ENCODE assay signal across 1 cellular context in the genomic region with DNA sequence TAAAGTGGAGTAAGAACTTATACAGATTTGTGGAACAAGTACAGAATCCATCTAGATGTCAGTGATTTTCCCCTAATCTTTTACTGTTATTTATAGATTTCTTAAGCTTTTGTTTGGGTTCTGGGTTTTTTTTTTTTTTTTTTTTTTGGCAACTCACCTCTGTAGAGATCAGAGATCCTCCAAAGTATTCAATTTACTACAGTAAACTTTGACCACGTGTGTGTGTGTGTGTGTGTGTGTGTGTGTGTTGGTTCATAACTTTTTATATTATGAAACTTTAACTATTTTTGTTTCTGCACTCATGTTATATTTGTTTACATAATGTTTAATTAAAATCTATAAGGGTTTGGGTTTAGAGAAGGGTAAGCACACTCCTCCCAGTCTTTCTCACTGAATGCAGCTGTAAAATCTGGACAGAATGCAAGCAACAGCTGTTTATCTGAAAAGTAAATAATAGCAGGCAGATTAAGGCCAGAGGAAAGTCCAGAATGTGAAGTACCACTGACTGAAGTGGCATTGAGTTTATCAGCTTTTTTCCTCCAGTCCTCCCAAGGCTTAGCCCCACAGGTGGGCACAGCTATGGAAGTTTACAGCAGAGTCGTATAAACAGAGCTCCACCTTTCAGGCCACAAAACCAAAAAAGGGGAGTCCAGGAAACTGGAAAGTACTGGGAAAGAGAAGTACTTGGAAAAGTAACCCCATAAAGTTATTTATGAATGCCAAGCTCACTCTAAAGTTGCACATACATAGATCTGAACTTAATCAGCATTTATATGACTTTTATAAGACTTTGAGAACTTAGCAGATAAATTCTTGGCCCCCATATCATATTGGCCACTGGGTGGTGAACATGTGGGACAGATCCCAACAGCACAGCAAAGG.
TF ChIP-seq lines count a peak whose summit lies in the region.

No MANE protein-coding gene starts in this region.

TF ChIP-seq in K562, 482 proteins besides CTCF, POLR2A, EP300 and RAD21 (continued from another document and continues in another):
- no peak for TF ChIP-seq ZNF445 (CRISPR knock-in tag; IDR thresholded peaks at IDR 0.05; ENCODE audit: low read depth)
- peak; percentile 51 for TF ChIP-seq TCF3 (CRISPR knock-in tag; IDR thresholded peaks at IDR 0.05)
- no peak for TF ChIP-seq THRAP3 (IDR thresholded peaks at IDR 0.05; ENCODE audit: borderline replicate concordance)
- no peak for TF ChIP-seq NR2C1 (IDR thresholded peaks at IDR 0.05)
- no peak for TF ChIP-seq NR2C1 (tag; IDR thresholded peaks at IDR 0.05)
- TF ChIP-seq, protein P1, sequence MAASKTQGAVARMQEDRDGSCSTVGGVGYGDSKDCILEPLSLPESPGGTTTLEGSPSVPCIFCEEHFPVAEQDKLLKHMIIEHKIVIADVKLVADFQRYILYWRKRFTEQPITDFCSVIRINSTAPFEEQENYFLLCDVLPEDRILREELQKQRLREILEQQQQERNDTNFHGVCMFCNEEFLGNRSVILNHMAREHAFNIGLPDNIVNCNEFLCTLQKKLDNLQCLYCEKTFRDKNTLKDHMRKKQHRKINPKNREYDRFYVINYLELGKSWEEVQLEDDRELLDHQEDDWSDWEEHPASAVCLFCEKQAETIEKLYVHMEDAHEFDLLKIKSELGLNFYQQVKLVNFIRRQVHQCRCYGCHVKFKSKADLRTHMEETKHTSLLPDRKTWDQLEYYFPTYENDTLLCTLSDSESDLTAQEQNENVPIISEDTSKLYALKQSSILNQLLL (CRISPR knock-in tag; IDR thresholded peaks at IDR 0.05; ENCODE audit: borderline replicate concordance) = no peak
- no peak for TF ChIP-seq MYNN (IDR thresholded peaks at IDR 0.05)
- no peak for TF ChIP-seq MYNN (CRISPR knock-in tag; IDR thresholded peaks at IDR 0.05)
- TF ChIP-seq, protein P2, sequence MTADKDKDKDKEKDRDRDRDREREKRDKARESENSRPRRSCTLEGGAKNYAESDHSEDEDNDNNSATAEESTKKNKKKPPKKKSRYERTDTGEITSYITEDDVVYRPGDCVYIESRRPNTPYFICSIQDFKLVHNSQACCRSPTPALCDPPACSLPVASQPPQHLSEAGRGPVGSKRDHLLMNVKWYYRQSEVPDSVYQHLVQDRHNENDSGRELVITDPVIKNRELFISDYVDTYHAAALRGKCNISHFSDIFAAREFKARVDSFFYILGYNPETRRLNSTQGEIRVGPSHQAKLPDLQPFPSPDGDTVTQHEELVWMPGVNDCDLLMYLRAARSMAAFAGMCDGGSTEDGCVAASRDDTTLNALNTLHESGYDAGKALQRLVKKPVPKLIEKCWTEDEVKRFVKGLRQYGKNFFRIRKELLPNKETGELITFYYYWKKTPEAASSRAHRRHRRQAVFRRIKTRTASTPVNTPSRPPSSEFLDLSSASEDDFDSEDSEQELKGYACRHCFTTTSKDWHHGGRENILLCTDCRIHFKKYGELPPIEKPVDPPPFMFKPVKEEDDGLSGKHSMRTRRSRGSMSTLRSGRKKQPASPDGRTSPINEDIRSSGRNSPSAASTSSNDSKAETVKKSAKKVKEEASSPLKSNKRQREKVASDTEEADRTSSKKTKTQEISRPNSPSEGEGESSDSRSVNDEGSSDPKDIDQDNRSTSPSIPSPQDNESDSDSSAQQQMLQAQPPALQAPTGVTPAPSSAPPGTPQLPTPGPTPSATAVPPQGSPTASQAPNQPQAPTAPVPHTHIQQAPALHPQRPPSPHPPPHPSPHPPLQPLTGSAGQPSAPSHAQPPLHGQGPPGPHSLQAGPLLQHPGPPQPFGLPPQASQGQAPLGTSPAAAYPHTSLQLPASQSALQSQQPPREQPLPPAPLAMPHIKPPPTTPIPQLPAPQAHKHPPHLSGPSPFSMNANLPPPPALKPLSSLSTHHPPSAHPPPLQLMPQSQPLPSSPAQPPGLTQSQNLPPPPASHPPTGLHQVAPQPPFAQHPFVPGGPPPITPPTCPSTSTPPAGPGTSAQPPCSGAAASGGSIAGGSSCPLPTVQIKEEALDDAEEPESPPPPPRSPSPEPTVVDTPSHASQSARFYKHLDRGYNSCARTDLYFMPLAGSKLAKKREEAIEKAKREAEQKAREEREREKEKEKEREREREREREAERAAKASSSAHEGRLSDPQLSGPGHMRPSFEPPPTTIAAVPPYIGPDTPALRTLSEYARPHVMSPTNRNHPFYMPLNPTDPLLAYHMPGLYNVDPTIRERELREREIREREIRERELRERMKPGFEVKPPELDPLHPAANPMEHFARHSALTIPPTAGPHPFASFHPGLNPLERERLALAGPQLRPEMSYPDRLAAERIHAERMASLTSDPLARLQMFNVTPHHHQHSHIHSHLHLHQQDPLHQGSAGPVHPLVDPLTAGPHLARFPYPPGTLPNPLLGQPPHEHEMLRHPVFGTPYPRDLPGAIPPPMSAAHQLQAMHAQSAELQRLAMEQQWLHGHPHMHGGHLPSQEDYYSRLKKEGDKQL (CRISPR knock-in tag; IDR thresholded peaks at IDR 0.05; ENCODE audit: borderline replicate concordance) = no peak
- no peak for TF ChIP-seq NCOA6 (IDR thresholded peaks at IDR 0.05)
- no peak for TF ChIP-seq STAT5B (CRISPR knock-in tag; IDR thresholded peaks at IDR 0.05)
- no peak for TF ChIP-seq TCF7 (IDR thresholded peaks at IDR 0.05; ENCODE audit: borderline replicate concordance)
- peak; percentile 49 for TF ChIP-seq ARID1B (IDR thresholded peaks at IDR 0.05)
- peak in 1 of 2 experiments; percentile 68; a peak in 1 of 4 replicates for TF ChIP-seq RCOR1 (IDR thresholded peaks at IDR 0.05; ENCODE audit: borderline replicate concordance in 1 of 2, low read depth in 2 of 2, low read length in 2 of 2)
- TF ChIP-seq SIRT6 (IDR thresholded peaks at IDR 0.05; ENCODE audit: low read depth, low read length) = no peak
- TF ChIP-seq DPF2 (IDR thresholded peaks at IDR 0.05) = 0 out of 2 replicates have a peak, but pooled peaks have one; percentile 19
- TF ChIP-seq ZNF695 (CRISPR knock-in tag; IDR thresholded peaks at IDR 0.05) = no peak
- TF ChIP-seq TAL1 (IDR thresholded peaks at IDR 0.05) = peak; percentile 55
- TF ChIP-seq ZC3H8 (IDR thresholded peaks at IDR 0.05) = no peak
- no peak for TF ChIP-seq ZNF174 (CRISPR knock-in tag; IDR thresholded peaks at IDR 0.05)
- TF ChIP-seq ZNF561 (CRISPR knock-in tag; conservative IDR thresholded peaks at IDR 0.05) = no peak
- no peak for TF ChIP-seq BMI1 (IDR thresholded peaks at IDR 0.05; ENCODE audit: low read length)
- no peak for TF ChIP-seq SP2 (IDR thresholded peaks at IDR 0.05; ENCODE audit: extremely low read depth, low read depth, low read length, poor library complexity, severe bottlenecking)
- TF ChIP-seq, protein P3, sequence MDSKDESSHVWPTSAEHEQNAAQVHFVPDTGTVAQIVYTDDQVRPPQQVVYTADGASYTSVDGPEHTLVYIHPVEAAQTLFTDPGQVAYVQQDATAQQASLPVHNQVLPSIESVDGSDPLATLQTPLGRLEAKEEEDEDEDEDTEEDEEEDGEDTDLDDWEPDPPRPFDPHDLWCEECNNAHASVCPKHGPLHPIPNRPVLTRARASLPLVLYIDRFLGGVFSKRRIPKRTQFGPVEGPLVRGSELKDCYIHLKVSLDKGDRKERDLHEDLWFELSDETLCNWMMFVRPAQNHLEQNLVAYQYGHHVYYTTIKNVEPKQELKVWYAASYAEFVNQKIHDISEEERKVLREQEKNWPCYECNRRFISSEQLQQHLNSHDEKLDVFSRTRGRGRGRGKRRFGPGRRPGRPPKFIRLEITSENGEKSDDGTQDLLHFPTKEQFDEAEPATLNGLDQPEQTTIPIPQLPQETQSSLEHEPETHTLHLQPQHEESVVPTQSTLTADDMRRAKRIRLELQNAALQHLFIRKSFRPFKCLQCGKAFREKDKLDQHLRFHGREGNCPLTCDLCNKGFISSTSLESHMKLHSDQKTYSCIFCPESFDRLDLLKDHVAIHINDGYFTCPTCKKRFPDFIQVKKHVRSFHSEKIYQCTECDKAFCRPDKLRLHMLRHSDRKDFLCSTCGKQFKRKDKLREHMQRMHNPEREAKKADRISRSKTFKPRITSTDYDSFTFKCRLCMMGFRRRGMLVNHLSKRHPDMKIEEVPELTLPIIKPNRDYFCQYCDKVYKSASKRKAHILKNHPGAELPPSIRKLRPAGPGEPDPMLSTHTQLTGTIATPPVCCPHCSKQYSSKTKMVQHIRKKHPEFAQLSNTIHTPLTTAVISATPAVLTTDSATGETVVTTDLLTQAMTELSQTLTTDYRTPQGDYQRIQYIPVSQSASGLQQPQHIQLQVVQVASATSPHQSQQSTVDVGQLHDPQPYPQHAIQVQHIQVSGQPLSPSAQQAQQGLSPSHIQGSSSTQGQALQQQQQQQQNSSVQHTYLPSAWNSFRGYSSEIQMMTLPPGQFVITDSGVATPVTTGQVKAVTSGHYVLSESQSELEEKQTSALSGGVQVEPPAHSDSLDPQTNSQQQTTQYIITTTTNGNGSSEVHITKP (IDR thresholded peaks at IDR 0.05; ENCODE audit: partially characterized antibody) = peak; percentile 91
- no peak for TF ChIP-seq YY1 (IDR thresholded peaks at IDR 0.05; ENCODE audit: borderline replicate concordance in 1 of 3, control insufficient read depth in 1 of 3, extremely low read depth in 1 of 3, insufficient read depth in 3 of 3, insufficient read length in 1 of 3, insufficient replicate concordance in 2 of 3, low read depth in 1 of 3, low read length in 2 of 3)
- TF ChIP-seq PML (IDR thresholded peaks at IDR 0.05; ENCODE audit: low read length) = no peak
- TF ChIP-seq CBX5 (IDR thresholded peaks at IDR 0.05; ENCODE audit: borderline replicate concordance, low read depth) = no peak
- TF ChIP-seq GTF2F1 (IDR thresholded peaks at IDR 0.05; ENCODE audit: low read depth, low read length) = no peak
- no peak for TF ChIP-seq ZNF583 (CRISPR knock-in tag; IDR thresholded peaks at IDR 0.05)
- TF ChIP-seq KDM1A (IDR thresholded peaks at IDR 0.05) = peak; percentile 67 to 69; a peak in 3 of 4 replicates
- TF ChIP-seq, protein P4, sequence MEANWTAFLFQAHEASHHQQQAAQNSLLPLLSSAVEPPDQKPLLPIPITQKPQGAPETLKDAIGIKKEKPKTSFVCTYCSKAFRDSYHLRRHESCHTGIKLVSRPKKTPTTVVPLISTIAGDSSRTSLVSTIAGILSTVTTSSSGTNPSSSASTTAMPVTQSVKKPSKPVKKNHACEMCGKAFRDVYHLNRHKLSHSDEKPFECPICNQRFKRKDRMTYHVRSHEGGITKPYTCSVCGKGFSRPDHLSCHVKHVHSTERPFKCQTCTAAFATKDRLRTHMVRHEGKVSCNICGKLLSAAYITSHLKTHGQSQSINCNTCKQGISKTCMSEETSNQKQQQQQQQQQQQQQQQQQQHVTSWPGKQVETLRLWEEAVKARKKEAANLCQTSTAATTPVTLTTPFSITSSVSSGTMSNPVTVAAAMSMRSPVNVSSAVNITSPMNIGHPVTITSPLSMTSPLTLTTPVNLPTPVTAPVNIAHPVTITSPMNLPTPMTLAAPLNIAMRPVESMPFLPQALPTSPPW (CRISPR knock-in tag; IDR thresholded peaks at IDR 0.05) = no peak
- no peak for TF ChIP-seq ILK (tag; IDR thresholded peaks at IDR 0.05; ENCODE audit: borderline replicate concordance, low read depth)
- TF ChIP-seq CBFA2T3 (IDR thresholded peaks at IDR 0.05) = peak; percentile 70; the same call in 1 of the 2 replicates
- TF ChIP-seq SETDB1 (IDR thresholded peaks at IDR 0.05; ENCODE audit: low read length) = no peak
- TF ChIP-seq HDAC1 (IDR thresholded peaks at IDR 0.05) = 0 out of 4 replicates have a peak, but pooled peaks of 1 of the 2 experiments have one; percentile 19
- TF ChIP-seq NR1H2 (CRISPR knock-in tag; IDR thresholded peaks at IDR 0.05) = no peak
- no peak for TF ChIP-seq ZNF408 (CRISPR knock-in tag; IDR thresholded peaks at IDR 0.05; ENCODE audit: low read depth)
- no peak for TF ChIP-seq HIVEP1 (CRISPR knock-in tag; IDR thresholded peaks at IDR 0.05)
- TF ChIP-seq, protein P5, sequence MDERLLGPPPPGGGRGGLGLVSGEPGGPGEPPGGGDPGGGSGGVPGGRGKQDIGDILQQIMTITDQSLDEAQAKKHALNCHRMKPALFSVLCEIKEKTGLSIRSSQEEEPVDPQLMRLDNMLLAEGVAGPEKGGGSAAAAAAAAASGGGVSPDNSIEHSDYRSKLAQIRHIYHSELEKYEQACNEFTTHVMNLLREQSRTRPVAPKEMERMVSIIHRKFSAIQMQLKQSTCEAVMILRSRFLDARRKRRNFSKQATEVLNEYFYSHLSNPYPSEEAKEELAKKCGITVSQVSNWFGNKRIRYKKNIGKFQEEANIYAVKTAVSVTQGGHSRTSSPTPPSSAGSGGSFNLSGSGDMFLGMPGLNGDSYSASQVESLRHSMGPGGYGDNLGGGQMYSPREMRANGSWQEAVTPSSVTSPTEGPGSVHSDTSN (CRISPR knock-in tag; IDR thresholded peaks at IDR 0.05; ENCODE audit: low read depth) = no peak
- TF ChIP-seq, protein P5 (tag; conservative IDR thresholded peaks at IDR 0.05; ENCODE audit: low read depth) = no peak
- no peak for TF ChIP-seq FOXM1 (IDR thresholded peaks at IDR 0.05; ENCODE audit: low read depth)
- TF ChIP-seq FOXM1 (CRISPR knock-in tag; IDR thresholded peaks at IDR 0.05; ENCODE audit: low read depth) = no peak
- no peak for TF ChIP-seq EWSR1 (IDR thresholded peaks at IDR 0.05; ENCODE audit: borderline replicate concordance, low read depth, partially characterized antibody)
- TF ChIP-seq HSF4 (CRISPR knock-in tag; IDR thresholded peaks at IDR 0.05; ENCODE audit: borderline replicate concordance) = no peak
- TF ChIP-seq RBFOX2 (IDR thresholded peaks at IDR 0.05; ENCODE audit: low read depth, low read length) = no peak
- no peak for TF ChIP-seq ZFPM2 (CRISPR knock-in tag; IDR thresholded peaks at IDR 0.05)
- TF ChIP-seq, protein P6, sequence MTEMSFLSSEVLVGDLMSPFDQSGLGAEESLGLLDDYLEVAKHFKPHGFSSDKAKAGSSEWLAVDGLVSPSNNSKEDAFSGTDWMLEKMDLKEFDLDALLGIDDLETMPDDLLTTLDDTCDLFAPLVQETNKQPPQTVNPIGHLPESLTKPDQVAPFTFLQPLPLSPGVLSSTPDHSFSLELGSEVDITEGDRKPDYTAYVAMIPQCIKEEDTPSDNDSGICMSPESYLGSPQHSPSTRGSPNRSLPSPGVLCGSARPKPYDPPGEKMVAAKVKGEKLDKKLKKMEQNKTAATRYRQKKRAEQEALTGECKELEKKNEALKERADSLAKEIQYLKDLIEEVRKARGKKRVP (CRISPR knock-in tag; IDR thresholded peaks at IDR 0.05) = no peak
- TF ChIP-seq SREBF1 (IDR thresholded peaks at IDR 0.05; ENCODE audit: borderline replicate concordance, low read depth, low read length) = no peak
- TF ChIP-seq, protein P7, sequence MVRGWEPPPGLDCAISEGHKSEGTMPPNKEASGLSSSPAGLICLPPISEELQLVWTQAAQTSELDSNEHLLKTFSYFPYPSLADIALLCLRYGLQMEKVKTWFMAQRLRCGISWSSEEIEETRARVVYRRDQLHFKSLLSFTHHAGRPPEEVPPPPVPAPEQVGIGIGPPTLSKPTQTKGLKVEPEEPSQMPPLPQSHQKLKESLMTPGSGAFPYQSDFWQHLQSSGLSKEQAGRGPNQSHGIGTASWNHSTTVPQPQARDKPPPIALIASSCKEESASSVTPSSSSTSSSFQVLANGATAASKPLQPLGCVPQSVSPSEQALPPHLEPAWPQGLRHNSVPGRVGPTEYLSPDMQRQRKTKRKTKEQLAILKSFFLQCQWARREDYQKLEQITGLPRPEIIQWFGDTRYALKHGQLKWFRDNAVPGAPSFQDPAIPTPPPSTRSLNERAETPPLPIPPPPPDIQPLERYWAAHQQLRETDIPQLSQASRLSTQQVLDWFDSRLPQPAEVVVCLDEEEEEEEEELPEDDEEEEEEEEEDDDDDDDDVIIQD (CRISPR knock-in tag; IDR thresholded peaks at IDR 0.05) = no peak
